ENCODE assay signal across 1 cellular context in the genomic region with DNA sequence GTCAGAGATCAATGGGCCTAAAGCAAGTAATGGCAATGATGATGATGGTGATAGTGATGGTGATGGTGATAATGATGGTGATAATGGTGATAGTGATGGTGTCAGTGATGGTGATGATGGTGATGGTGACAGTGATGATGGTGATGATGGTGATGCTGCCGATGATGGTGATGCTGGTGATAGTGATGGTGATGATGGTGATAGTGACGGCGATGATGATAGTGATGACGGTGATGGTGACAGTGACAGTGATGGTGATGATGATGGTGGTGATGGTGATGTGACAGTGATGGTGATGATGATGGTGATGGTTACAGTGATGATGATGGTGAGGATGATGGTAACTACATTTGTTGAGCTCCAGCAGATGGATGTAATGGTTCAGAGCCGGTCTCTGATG.
TF ChIP-seq lines count a peak whose summit lies in the region.

No MANE protein-coding gene starts in this region.

TF ChIP-seq in H1, 55 proteins besides CTCF, POLR2A, EP300 and RAD21:
- TF ChIP-seq ASH2L (IDR thresholded peaks at IDR 0.05; ENCODE audit: low read length) = no peak
- no peak for TF ChIP-seq NRF1 (IDR thresholded peaks at IDR 0.05; ENCODE audit: low read depth, low read length)
- no peak for TF ChIP-seq BRCA1 (IDR thresholded peaks at IDR 0.05; ENCODE audit: low read depth, low read length)
- TF ChIP-seq HDAC2 (IDR thresholded peaks at IDR 0.05; ENCODE audit: borderline replicate concordance in 1 of 2, low read depth in 2 of 2, low read length in 2 of 2) = no peak
- TF ChIP-seq CREB1 (IDR thresholded peaks at IDR 0.05) = no peak
- no peak for TF ChIP-seq KDM5A (IDR thresholded peaks at IDR 0.05; ENCODE audit: low read length)
- TF ChIP-seq MAFK (IDR thresholded peaks at IDR 0.05; ENCODE audit: low read depth, low read length) = no peak
- no peak for TF ChIP-seq CBX8 (IDR thresholded peaks at IDR 0.05; ENCODE audit: borderline replicate concordance, low read depth, low read length)
- TF ChIP-seq KDM1A (IDR thresholded peaks at IDR 0.05; ENCODE audit: borderline replicate concordance, low read length) = no peak
